22 cellular contexts compared by ENCODE assay signal in genomic region chr9:136405481-136405880, GRCh38. TPM values are rescaled to one million over a fixed set of nuclear protein-coding genes. Genes with fewer than 3 reads are reported as not detected.
DNase-seq lines count a peak whose midpoint lies in the region; ATAC-seq lines count a peak whose summit lies in the region.
"Had no signal": no experiment of that assay in that cellular context is flagged by ENCODE, and none has a peak within 500 bp of the region (broad histone marks: within the 10 kb centered on the region; RNA-seq: fewer than 3 reads in every experiment).

No MANE protein-coding gene starts in this region.

- no peak overlapping the region for H3K4me3 ChIP-seq in naive thymus-derived CD4-positive, alpha-beta T cell (ENCODE audit: low read length)
- H3K4me3 ChIP-seq: GM23248, prostate gland, SJSA1, upper lobe of left lung had no signal

- H3K9me3 Mint-ChIP-seq in T-helper 2 cell treated with Interferon-gamma antibody and Interleukin-4, amounts not matched to agents 5 μg/mL and 100 μg/mL, for 36 hours: no peaks in the 10 kb centered on the region
- no peaks in the 10 kb centered on the region for H3K9me3 Mint-ChIP-seq in naive thymus-derived CD4-positive, alpha-beta T cell
- H3K9me3 Mint-ChIP-seq: mesothelial cell of epicardium had no signal

- H3K27me3 ChIP-seq in naive thymus-derived CD4-positive, alpha-beta T cell (ENCODE audit: control insufficient read depth in 2 of 2, insufficient read depth in 2 of 2, low read length in 2 of 2): no peaks in the 10 kb centered on the region
- H3K27me3 ChIP-seq: BE2C, SJSA1, upper lobe of left lung had no signal

- POLR2A ChIA-PET in naive thymus-derived CD4-positive, alpha-beta T cell (lab: Charles Lee): interaction anchor here (0.9 kb wide), 1 partner anchor 93 kb away, joined by 3 read pairs; no protein-coding TSS in a partner anchor

- CTCF ChIA-PET in naive thymus-derived CD4-positive, alpha-beta T cell (lab: Charles Lee): no interaction called here

- no peak for DNase-seq in T-helper 2 cell treated with Interferon-gamma antibody and Interleukin-4, amounts not matched to agents 5 μg/mL and 100 μg/mL, for 36 hours (ENCODE audit: low spot score)
- no peak for DNase-seq in T-helper 2 cell
- no peak for DNase-seq in T-helper 17 cell
- DNase-seq in naive thymus-derived CD4-positive, alpha-beta T cell: no peak
- no peak for DNase-seq in SKM-1 treated with dmso at 0.1 percent for 144 hours (lab: John Stamatoyannopoulos, UW; ENCODE audit: unreplicated experiment)
- no peak for DNase-seq in activated effector memory CD4-positive, alpha-beta T cell treated with anti-CD3 and anti-CD28 coated beads, Interleukin-2, amount 50 U/mL, for 16 hours
- DNase-seq: BE2C; effector CD8-positive, alpha-beta T cell; GM23248; KBM-7; left colon; MV-4-11; NCI-H187; NCI-H2227 treated with DMSO at 0.1 percent for 48 hours; NCI-H82; PC-3; T-helper 9 cell had no signal

- H3K4me3 Mint-ChIP-seq in T-helper 2 cell treated with Interferon-gamma antibody and Interleukin-4, amounts not matched to agents 5 μg/mL and 100 μg/mL, for 36 hours: no peak overlapping the region
- peak overlapping the region; percentile 86 for H3K4me3 Mint-ChIP-seq in T-helper 17 cell
- H3K4me3 Mint-ChIP-seq in naive thymus-derived CD4-positive, alpha-beta T cell: peak overlapping the region in 2 of 10 donors; percentile 37 to 59
- H3K4me3 Mint-ChIP-seq: mesothelial cell of epicardium had no signal

- peaks cover 42% of the 10 kb centered on the region for H3K4me1 Mint-ChIP-seq in T-helper 2 cell treated with Interferon-gamma antibody and Interleukin-4, amounts not matched to agents 5 μg/mL and 100 μg/mL, for 36 hours (ENCODE audit: low read depth)
- peaks cover 41% of the 10 kb centered on the region for H3K4me1 Mint-ChIP-seq in T-helper 17 cell
- H3K4me1 Mint-ChIP-seq in naive thymus-derived CD4-positive, alpha-beta T cell: peaks cover 46 to 73% (median 55%) of the 10 kb centered on the region in 7 donors

- peak overlapping the region; percentile 87 for H3K27ac Mint-ChIP-seq in T-helper 2 cell treated with Interferon-gamma antibody and Interleukin-4, amounts not matched to agents 5 μg/mL and 100 μg/mL, for 36 hours
- H3K27ac Mint-ChIP-seq in T-helper 17 cell: peak overlapping the region; percentile 96
- peak overlapping the region in 3 of 9 donors; percentile 48 to 81 (median 78) for H3K27ac Mint-ChIP-seq in naive thymus-derived CD4-positive, alpha-beta T cell
- H3K27ac Mint-ChIP-seq: mesothelial cell of epicardium had no signal

- ATAC-seq in T-helper 17 cell: no peak
- ATAC-seq in naive thymus-derived CD4-positive, alpha-beta T cell: no peak
- ATAC-seq: left colon, PC-3 had no signal

- H3K36me3 Mint-ChIP-seq in T-helper 2 cell treated with Interferon-gamma antibody and Interleukin-4, amounts not matched to agents 5 μg/mL and 100 μg/mL, for 36 hours (ENCODE audit: low read depth): peaks cover 58% of the 10 kb centered on the region
- peaks cover 2% of the 10 kb centered on the region for H3K36me3 Mint-ChIP-seq in T-helper 17 cell (ENCODE audit: low read depth)
- H3K36me3 Mint-ChIP-seq in naive thymus-derived CD4-positive, alpha-beta T cell: peaks cover 0 to 45% (median 7%) of the 10 kb centered on the region in 5 donors

- H3K27ac ChIP-seq in naive thymus-derived CD4-positive, alpha-beta T cell (ENCODE audit: low read depth, low read length): peak overlapping the region; percentile 19
- H3K27ac ChIP-seq: 22Rv1, GM23248, prostate gland, SJSA1, upper lobe of left lung had no signal

- intact Hi-C loops in naive thymus-derived CD4-positive, alpha-beta T cell (cut with micrococcal nuclease): loop anchor here (10.0 kb wide), 2 partner anchors 129 to 139 kb away; partner anchors contain the start of gene NOTCH1 (in 1 of the 2)

- no peaks in the 10 kb centered on the region for H3K27me3 Mint-ChIP-seq in T-helper 2 cell treated with Interferon-gamma antibody and Interleukin-4, amounts not matched to agents 5 μg/mL and 100 μg/mL, for 36 hours (ENCODE audit: low read depth)
- H3K27me3 Mint-ChIP-seq in T-helper 17 cell: no peaks in the 10 kb centered on the region
- H3K27me3 Mint-ChIP-seq in naive thymus-derived CD4-positive, alpha-beta T cell: no peaks in the 10 kb centered on the region

- no peaks in the 10 kb centered on the region for H3K9me3 ChIP-seq in T-helper 17 cell (ENCODE audit: control insufficient read depth, low read length, poor library complexity, severe bottlenecking)
- no peaks in the 10 kb centered on the region for H3K9me3 ChIP-seq in naive thymus-derived CD4-positive, alpha-beta T cell (ENCODE audit: control insufficient read depth in 2 of 3, low read length in 3 of 3)
- H3K9me3 ChIP-seq: BE2C, prostate gland, SJSA1, upper lobe of left lung had no signal

- H3K36me3 ChIP-seq in naive thymus-derived CD4-positive, alpha-beta T cell (ENCODE audit: control insufficient read depth in 2 of 3, insufficient read depth in 3 of 3, low read length in 3 of 3): peaks cover 0 to 41% (median 4%) of the 10 kb centered on the region in 3 experiments
- H3K36me3 ChIP-seq: prostate gland had no signal

- H3K4me1 ChIP-seq in naive thymus-derived CD4-positive, alpha-beta T cell (ENCODE audit: control insufficient read depth in 2 of 2, insufficient read depth in 2 of 2, low read length in 2 of 2): peaks cover 36 to 41% of the 10 kb centered on the region in 2 donors
- H3K4me1 ChIP-seq: prostate gland had no signal

RNA-seq across cellular contexts. Expression of gene ENTR1, which starts 4.9 kb away (rescaled TPM):
- total RNA-seq in T-helper 17 cell: 10 to 100 TPM; 46.5 to 51.8 TPM
- total RNA-seq in naive thymus-derived CD4-positive, alpha-beta T cell: 10 to 100 TPM; 56.3 to 89.0 (median 66.6) TPM
- 10 to 100 TPM in 1 of 2 donors, 1 to 10 TPM in 1; 9.2 to 14.4 TPM for polyA plus RNA-seq in naive thymus-derived CD4-positive, alpha-beta T cell

RNA-seq across cellular contexts. Expression of gene PMPCA, which starts 5.0 kb away (rescaled TPM):
- 10 to 100 TPM; 62.2 to 80.3 TPM for total RNA-seq in T-helper 17 cell
- 10 to 100 TPM; 60.5 to 86.3 (median 71.6) TPM for total RNA-seq in naive thymus-derived CD4-positive, alpha-beta T cell
- 10 to 100 TPM; 32.2 to 47.9 TPM for polyA plus RNA-seq in naive thymus-derived CD4-positive, alpha-beta T cell

RNA-seq across cellular contexts. Expression of gene SNAPC4, which starts 5.5 kb away (rescaled TPM):
- total RNA-seq in T-helper 17 cell: 10 to 100 TPM; 10.6 to 11.0 TPM
- 10 to 100 TPM; 10.0 to 16.3 (median 12.8) TPM for total RNA-seq in naive thymus-derived CD4-positive, alpha-beta T cell
- polyA plus RNA-seq in naive thymus-derived CD4-positive, alpha-beta T cell: 1 to 10 TPM; 1.2 to 2.7 TPM

RNA-seq across cellular contexts. Expression of gene CARD9, which starts 32.0 kb away (rescaled TPM):
- 1 to 10 TPM in 1 of 2 donors, under 1 TPM in 1; 0.86 to 1.9 TPM for total RNA-seq in T-helper 17 cell
- 10 to 100 TPM in 1 of 5 experiments, 1 to 10 TPM in 4; 1.1 to 19.9 (median 1.4) TPM for total RNA-seq in naive thymus-derived CD4-positive, alpha-beta T cell
- under 1 TPM; 0.10 to 0.18 TPM for polyA plus RNA-seq in naive thymus-derived CD4-positive, alpha-beta T cell

RNA-seq across cellular contexts. Expression of gene INPP5E, which starts 34.2 kb away (rescaled TPM):
- total RNA-seq in T-helper 17 cell: 10 to 100 TPM; 26.0 to 32.7 TPM
- 10 to 100 TPM; 15.7 to 23.8 (median 22.6) TPM for total RNA-seq in naive thymus-derived CD4-positive, alpha-beta T cell
- 1 to 10 TPM; 2.3 to 4.3 TPM for polyA plus RNA-seq in naive thymus-derived CD4-positive, alpha-beta T cell
